In the genomic region with DNA sequence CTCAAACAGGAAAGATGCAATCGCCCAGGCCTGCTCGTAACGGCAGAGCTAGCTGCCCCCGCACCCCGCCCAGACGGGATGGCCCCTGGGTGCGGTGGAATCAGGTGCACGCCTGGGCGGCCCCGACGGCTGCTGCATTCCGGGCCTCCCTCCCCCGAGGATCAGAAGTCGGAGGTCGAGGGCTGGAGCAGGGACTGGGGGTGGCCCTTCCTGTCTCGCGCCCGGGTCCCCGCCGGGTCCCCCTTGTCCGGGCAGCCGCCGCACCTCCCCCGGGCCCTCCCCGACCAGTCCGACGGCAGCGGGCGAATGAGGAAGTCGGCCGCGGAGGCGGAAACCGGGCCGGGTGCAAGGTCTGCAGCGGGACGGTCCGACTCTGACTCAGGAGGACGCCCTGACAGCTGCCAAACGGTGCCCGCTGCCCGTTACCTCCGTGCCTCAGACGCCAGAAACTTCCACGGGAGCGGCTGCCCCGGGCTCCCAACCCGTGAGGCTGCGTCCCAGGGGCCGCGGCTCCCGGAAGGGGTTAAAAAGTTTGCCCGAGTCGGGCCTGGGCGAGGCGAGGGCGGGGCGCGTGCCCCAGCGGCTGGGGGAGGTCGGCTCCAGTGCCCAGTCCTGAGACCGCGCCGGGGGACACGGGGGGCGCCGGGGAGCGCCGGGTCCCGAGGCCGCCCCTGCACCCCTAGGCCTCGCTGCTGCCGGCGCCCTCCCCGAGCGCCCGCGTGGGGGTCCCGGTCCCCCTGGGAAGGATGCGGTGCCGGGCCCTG, we compare ENCODE assay signal across 8 cellular contexts. TPM values are rescaled to one million over a fixed set of nuclear protein-coding genes. Genes with fewer than 3 reads are reported as not detected.
A peak's percentile ranks its signal among the peaks of the same experiment; 100 is the strongest.
DNase-seq lines count a peak whose midpoint lies in the region; ATAC-seq, FAIRE-seq and TF ChIP-seq lines count a peak whose summit lies in the region.

No MANE protein-coding gene starts in this region.

- TF ChIP-seq CTCF in body of pancreas (IDR thresholded peaks at IDR 0.05) (no peak), kidney (IDR thresholded peaks at IDR 0.05; ENCODE audit: borderline replicate concordance, extremely low read depth, insufficient read depth) (no peak)

- no peaks in the 10 kb centered on the region for H3K27me3 ChIP-seq in body of pancreas

- FAIRE-seq in GM12892 (lab: Jason Lieb, UNC) (peak; percentile 63), kidney (lab: Jason Lieb, UNC) (no peak)

- no peaks in the 10 kb centered on the region for H3K9me3 ChIP-seq in body of pancreas
- H3K9me3 ChIP-seq in kidney (ENCODE audit: control insufficient read depth in 1 of 2, low read length in 2 of 2), result no peaks in the 10 kb centered on the region

- TF ChIP-seq POLR2A in GM12892 (IDR thresholded peaks at IDR 0.05; ENCODE audit: low read depth, low read length), result peak; percentile 71
- no peak for TF ChIP-seq POLR2A in body of pancreas (IDR thresholded peaks at IDR 0.05)

- peak overlapping the region; percentile 93 to 99 for H3K9ac ChIP-seq in kidney (ENCODE audit: low read length in 2 of 2)

- H3K27ac ChIP-seq in body of pancreas, result peak overlapping the region; percentile 100
- H3K27ac ChIP-seq in kidney (ENCODE audit: low read depth in 2 of 2, low read length in 2 of 2), result peak overlapping the region; percentile 98 to 99

- H3K4me3 ChIP-seq in body of pancreas, result peak overlapping the region; percentile 59 to 86
- peak overlapping the region; percentile 75 to 96 for H3K4me3 ChIP-seq in kidney (ENCODE audit: low read length in 2 of 2)

- WGBS in body of pancreas, 2 donors, result 1 to 5% methylated on average over 8 to 54 of the region's 81 CpGs

- intact Hi-C loops in body of pancreas (cut with DNase I), result no loop called here
- intact Hi-C loops in kidney (cut with DNase I), result no loop called here

- peak; percentile 11 for ATAC-seq in HG02588 (IDR thresholded peaks at IDR 0.05; ENCODE audit: unreplicated experiment)
- ATAC-seq in body of pancreas, result peak; percentile 16

- DNase-seq in GM12892 (ENCODE audit: insufficient read length) (peak; percentile 46), OCI-M1 (lab: John Stamatoyannopoulos, UW) (peak; percentile 76), body of pancreas (peak; percentile 71 to 81 (median 74)), kidney (peak; percentile 93), NCI-H2029 treated with DMSO at 0.1 percent for 48 hours (lab: John Stamatoyannopoulos, UW) (no peak)
- peak; percentile 65 for DNase-seq in stimulated activated CD4-positive, alpha-beta T cell treated with anti-CD3 and anti-CD28 coated beads, Interleukin-1b, Interleukin-23, amount 100 ng/mL, for 48 hours
- no peak for DNase-seq in central memory CD4-positive, alpha-beta T cell

- H3K4me1 ChIP-seq in body of pancreas (peaks cover 40% of the 10 kb centered on the region), kidney (ENCODE audit: control insufficient read depth in 1 of 2, insufficient read depth in 1 of 2, low read depth in 1 of 2, low read length in 2 of 2) (peaks cover 20 to 21% of the 10 kb centered on the region in 2 donors)

- H3K36me3 ChIP-seq in body of pancreas (replicated peaks in 1 of 2; ENCODE audit: insufficient read depth in 1 of 2, low read depth in 2 of 2) (no peaks in the 10 kb centered on the region), kidney (ENCODE audit: control insufficient read depth in 1 of 2, insufficient read depth in 2 of 2, low read length in 2 of 2) (peaks cover 0 to 3% of the 10 kb centered on the region in 2 donors)

RNA-seq across cellular contexts. Expression of gene MYH9, which starts 0.7 kb away (rescaled TPM):
- polyA plus RNA-seq in GM12892 (2012; ENCODE audit: missing spikeins), result 155 TPM
- total RNA-seq in body of pancreas, result 100 to 1,000 TPM; 294 to 323 TPM
- total RNA-seq in kidney, result 655 TPM
- polyA plus RNA-seq in kidney (ENCODE audit: insufficient read depth, low read depth, low replicate concordance), result 85.2 TPM

Comparison
In these comparisons a context has a peak if more than half of its experiments do, and no peak if none do; other contexts are left out.
1. DNase-seq: peak in GM12892 (single experiment), OCI-M1 (single experiment), body of pancreas (4 of 4), kidney (single experiment) and stimulated activated CD4-positive, alpha-beta T cell treated with anti-CD3 and anti-CD28 coated beads, Interleukin-1b, Interleukin-23, amount 100 ng/mL, for 48 hours (single experiment); none in central memory CD4-positive, alpha-beta T cell (single experiment) and NCI-H2029 treated with DMSO at 0.1 percent for 48 hours (single experiment).